ENCODE assay signal across 15 cellular contexts in genomic region chr13:33940898-33941297, GRCh38.
A peak's percentile ranks its signal among the peaks of the same experiment; 100 is the strongest.
DNase-seq lines count a peak whose midpoint lies in the region; FAIRE-seq and TF ChIP-seq lines count a peak whose summit lies in the region.
"Had no signal": no experiment of that assay in that cellular context is flagged by ENCODE, and none has a peak within 500 bp of the region (broad histone marks: within the 10 kb centered on the region; RNA-seq: fewer than 3 reads in every experiment).

No MANE protein-coding gene starts in this region.

- no peak overlapping the region for H3K14ac ChIP-seq in H9 (ENCODE audit: insufficient read depth, low read length)
- no peak overlapping the region for H3K14ac ChIP-seq in neuronal stem cell (ENCODE audit: low read length)

- H3K27me3 ChIP-seq in H9 (ENCODE audit: insufficient read depth, low read length): no peaks in the 10 kb centered on the region
- no peaks in the 10 kb centered on the region for H3K27me3 ChIP-seq in neuronal stem cell (ENCODE audit: control insufficient read depth in 3 of 3, insufficient read depth in 3 of 3, low read depth in 1 of 3, low read length in 3 of 3)
- no peaks in the 10 kb centered on the region for H3K27me3 ChIP-seq in A673 (replicated peaks; ENCODE audit: insufficient read depth, low read depth, low read length, poor library complexity)
- H3K27me3 ChIP-seq: pancreas had no signal

- no peak overlapping the region for H3T11ph ChIP-seq in H9 (ENCODE audit: low read length)

- H3K23ac ChIP-seq in H9 (ENCODE audit: insufficient read length, low read depth, low read length) (no peak overlapping the region), neuronal stem cell (ENCODE audit: low read depth, low read length, poor library complexity) (no peak overlapping the region)

- H3K23me2 ChIP-seq in H9 (ENCODE audit: insufficient read length, low read depth, low read length, poor library complexity, severe bottlenecking): no peaks in the 10 kb centered on the region

- no peak overlapping the region for H4K5ac ChIP-seq in H9 (ENCODE audit: insufficient read length, low read depth, low read length)

- no peak overlapping the region for H2BK5ac ChIP-seq in H9 (ENCODE audit: insufficient read length, low read length)
- H2BK5ac ChIP-seq in neuronal stem cell (ENCODE audit: low read length): no peak overlapping the region

- DNase-seq in H9 (peak; percentile 70), T1000 (lab: John Stamatoyannopoulos, UW) (peak; percentile 1), fibroblast of villous mesenchyme (ENCODE audit: low read depth) (peak; percentile 10), neuronal stem cell (ENCODE audit: low spot score) (peak; percentile 17), A673 (ENCODE audit: low spot score) (no peak), HTR-8/SVneo (ENCODE audit: insufficient read length, low spot score) (no peak), NK-92 (lab: John Stamatoyannopoulos, UW; ENCODE audit: unreplicated experiment) (no peak)
- DNase-seq: activated CD4-positive, alpha-beta memory T cell treated with anti-CD3 and anti-CD28 coated beads, Interleukin-2, amount 10 ng/mL, durations not matched to agents 7 days and 5 days; DMS79; GM23248; NCI-H1417 treated with DMSO at 0.1 percent for 48 hours; pancreas; PC-3; stimulated activated naive CD4-positive, alpha-beta T cell had no signal

- H2BK12ac ChIP-seq in H9 (ENCODE audit: insufficient read length, low read depth, low read length) (no peak overlapping the region), neuronal stem cell (ENCODE audit: low read length) (no peak overlapping the region)

- no peaks in the 10 kb centered on the region for H3K9me3 ChIP-seq in H9 (ENCODE audit: control insufficient read depth, low read depth, low read length)
- peaks cover 5 to 8% of the 10 kb centered on the region in 2 donors for H3K9me3 ChIP-seq in neuronal stem cell (replicated peaks in 1 of 2; ENCODE audit: control insufficient read depth in 2 of 2, insufficient read depth in 1 of 2, low read depth in 1 of 2, low read length in 2 of 2)
- H3K9me3 ChIP-seq in A673 (ENCODE audit: low read depth, low read length, poor library complexity, severe bottlenecking): no peaks in the 10 kb centered on the region
- H3K9me3 ChIP-seq: pancreas had no signal

- H3K79me1 ChIP-seq in H9 (ENCODE audit: insufficient read depth, low read depth, low read length, poor library complexity, severe bottlenecking): no peaks in the 10 kb centered on the region
- peaks cover 2% of the 10 kb centered on the region for H3K79me1 ChIP-seq in neuronal stem cell (ENCODE audit: low read depth, low read length)

- no peak overlapping the region for H3K4ac ChIP-seq in H9 (ENCODE audit: low read depth, low read length)
- H3K4ac ChIP-seq in neuronal stem cell (ENCODE audit: low read length): no peak overlapping the region

- TF ChIP-seq CTCF in H9 (conservative IDR thresholded peaks at IDR 0.05): no peak
- TF ChIP-seq CTCF in fibroblast of villous mesenchyme (IDR thresholded peaks at IDR 0.05; ENCODE audit: insufficient read depth, low read depth, low read length): no peak
- TF ChIP-seq CTCF in A673 (conservative IDR thresholded peaks at IDR 0.05; ENCODE audit: low read depth, low read length): no peak

- peak overlapping the region in 2 of 3 experiments; percentile 87 to 90; a peak in 3 of 7 replicates for H3K27ac Mint-ChIP-seq in H9
- H3K27ac Mint-ChIP-seq: activated CD4-positive, alpha-beta memory T cell treated with anti-CD3 and anti-CD28 coated beads, Interleukin-2, amount 10 ng/mL, durations not matched to agents 7 days and 5 days; activated T-helper 2 cell treated with anti-CD3 and anti-CD28 coated beads, Interferon-gamma antibody, Interleukin-2, Interleukin-4, amounts not matched to agents 10 μg/mL and 5 μg/mL and 100 μg/mL, durations not matched to agents 14 hours and 24 hours and 36 hours had no signal

- peaks cover 1 to 14% (median 3%) of the 10 kb centered on the region in 3 experiments; a peak in 6 of 7 replicates for H3K36me3 Mint-ChIP-seq in H9 (ENCODE audit: insufficient read depth in 1 of 3, low read depth in 3 of 3)

- H3K4me3 Mint-ChIP-seq in H9: no peak overlapping the region
- H3K4me3 Mint-ChIP-seq: activated CD4-positive, alpha-beta memory T cell treated with anti-CD3 and anti-CD28 coated beads, Interleukin-2, amount 10 ng/mL, durations not matched to agents 7 days and 5 days had no signal

- no peak overlapping the region for H4K8ac ChIP-seq in H9 (replicated peaks; ENCODE audit: insufficient read length, low read depth, low read length)
- no peak overlapping the region for H4K8ac ChIP-seq in neuronal stem cell (ENCODE audit: low read depth, low read length)

- H3K36me3 ChIP-seq in neuronal stem cell (replicated peaks in 1 of 2; ENCODE audit: control insufficient read depth in 2 of 2, insufficient read depth in 2 of 2, low read length in 2 of 2) (peaks cover 0 to 2% of the 10 kb centered on the region in 2 donors), A673 (ENCODE audit: insufficient read depth, low read length, poor library complexity, severe bottlenecking) (no peaks in the 10 kb centered on the region)
- H3K36me3 ChIP-seq: pancreas had no signal

- no peak for FAIRE-seq in HTR-8/SVneo (lab: Jason Lieb, UNC)
- FAIRE-seq: pancreas had no signal

- H3K27ac ChIP-seq in H9 (ENCODE audit: insufficient read length, low read depth, low read length): no peak overlapping the region
- H3K27ac ChIP-seq in neuronal stem cell (replicated peaks; ENCODE audit: low read length): peak overlapping the region; percentile 45
- no peak overlapping the region for H3K27ac ChIP-seq in A673 (ENCODE audit: low read depth, low read length, poor library complexity, severe bottlenecking)
- H3K27ac ChIP-seq: GM23248, pancreas had no signal

- H3K9me3 Mint-ChIP-seq in H9: peaks cover 3 to 5% of the 10 kb centered on the region in 2 experiments; a peak in 4 of 5 replicates
- H3K9me3 Mint-ChIP-seq: activated CD4-positive, alpha-beta memory T cell treated with anti-CD3 and anti-CD28 coated beads, Interleukin-2, amount 10 ng/mL, durations not matched to agents 7 days and 5 days; activated T-helper 2 cell treated with anti-CD3 and anti-CD28 coated beads, Interferon-gamma antibody, Interleukin-2, Interleukin-4, amounts not matched to agents 10 μg/mL and 5 μg/mL and 100 μg/mL, durations not matched to agents 14 hours and 24 hours and 36 hours had no signal

- POLR2A ChIA-PET in A673 (lab: Charles Lee; ENCODE audit: low non-redundant PET): no interaction called here

- H3K4me1 ChIP-seq in H9 (ENCODE audit: insufficient read depth, low read length) (peaks cover 8% of the 10 kb centered on the region; the same call in 1 of the 2 replicates), neuronal stem cell (ENCODE audit: control insufficient read depth in 2 of 2, insufficient read depth in 1 of 2, low read depth in 1 of 2, low read length in 2 of 2) (peaks cover 4 to 5% of the 10 kb centered on the region in 2 donors), A673 (ENCODE audit: insufficient read depth, low read length, poor library complexity, severe bottlenecking) (no peaks in the 10 kb centered on the region)
- H3K4me1 ChIP-seq: pancreas had no signal

- H4K91ac ChIP-seq in H9 (ENCODE audit: insufficient read length, low read depth, low read length) (no peak overlapping the region), neuronal stem cell (ENCODE audit: low read depth, low read length, poor library complexity) (no peak overlapping the region)

- no peak overlapping the region for H3K18ac ChIP-seq in H9 (ENCODE audit: insufficient read length, low read depth, low read length)
- no peak overlapping the region for H3K18ac ChIP-seq in neuronal stem cell (ENCODE audit: low read length)

- H2BK15ac ChIP-seq in H9 (ENCODE audit: low read depth, low read length) (no peak overlapping the region), neuronal stem cell (ENCODE audit: low read length) (no peak overlapping the region)

- H3K56ac ChIP-seq in H9 (ENCODE audit: insufficient read length, low read depth, low read length): no peak overlapping the region

- WGBS in H9 (ENCODE audit: extremely low coverage, insufficient read length, low lambda C conversion rate): no CpG with 5 or more reads among the region's 5 CpGs
- whole genome bisulfite sequencing in neuronal stem cell (ENCODE audit: extremely low coverage in 2 of 2, insufficient read length in 2 of 2, insufficient replicate concordance in 1 of 2), 2 donors: no CpG with 5 or more reads among the region's 5 CpGs

- no peaks in the 10 kb centered on the region for H4K20me1 ChIP-seq in H9 (ENCODE audit: control insufficient read depth, insufficient read depth, insufficient read length)

- no peak overlapping the region for H2AK5ac ChIP-seq in H9 (ENCODE audit: insufficient read length, low read length)
- H2AK5ac ChIP-seq in neuronal stem cell (ENCODE audit: low read depth, low read length): no peak overlapping the region

- no peaks in the 10 kb centered on the region for H3K27me3 Mint-ChIP-seq in H9 (ENCODE audit: low read depth)
- H3K27me3 Mint-ChIP-seq: activated CD4-positive, alpha-beta memory T cell treated with anti-CD3 and anti-CD28 coated beads, Interleukin-2, amount 10 ng/mL, durations not matched to agents 7 days and 5 days had no signal

- peaks cover 25 to 27% of the 10 kb centered on the region in 2 experiments for H3K4me1 Mint-ChIP-seq in H9
- H3K4me1 Mint-ChIP-seq: activated CD4-positive, alpha-beta memory T cell treated with anti-CD3 and anti-CD28 coated beads, Interleukin-2, amount 10 ng/mL, durations not matched to agents 7 days and 5 days had no signal

- H3K4me2 ChIP-seq in H9 (ENCODE audit: insufficient read depth, insufficient read length, low read length): no peak overlapping the region
- H3K4me2 ChIP-seq in neuronal stem cell (ENCODE audit: insufficient read depth, low read length, poor library complexity, severe bottlenecking): no peak overlapping the region

- no TSS peak for BruUV-seq in A673 (replicated peaks; lab: Mats Ljungman, UMichigan)

- no peaks in the 10 kb centered on the region for H3K79me2 ChIP-seq in H9 (ENCODE audit: insufficient read depth, low read length)

- no peak overlapping the region for H2AFZ ChIP-seq in H9 (ENCODE audit: low read length)
- peak overlapping the region; percentile 2 for H2AFZ ChIP-seq in neuronal stem cell (ENCODE audit: low read length)
- H2AFZ ChIP-seq: GM23248 had no signal

- no peak overlapping the region for H2BK120ac ChIP-seq in H9 (ENCODE audit: low read depth, low read length, poor library complexity, severe bottlenecking)
- H2BK120ac ChIP-seq in neuronal stem cell (ENCODE audit: low read depth, low read length): no peak overlapping the region

- CTCF ChIA-PET in A673 (lab: Charles Lee): no interaction called here

- no peak overlapping the region for H3K4me3 ChIP-seq in fibroblast of villous mesenchyme (ENCODE audit: low read depth, low read length)
- no peak overlapping the region for H3K4me3 ChIP-seq in neuronal stem cell (ENCODE audit: low read length in 2 of 2)
- no peak overlapping the region for H3K4me3 ChIP-seq in A673 (ENCODE audit: low read depth, low read length, poor library complexity, severe bottlenecking)
- H3K4me3 ChIP-seq: GM23248, pancreas had no signal

- H2BK20ac ChIP-seq in H9 (ENCODE audit: low read depth, low read length, poor library complexity, severe bottlenecking): no peak overlapping the region

- H3K9ac ChIP-seq in H9 (ENCODE audit: extremely low read depth, insufficient read length, low read length) (no peak overlapping the region), neuronal stem cell (ENCODE audit: low read depth, low read length, poor library complexity) (no peak overlapping the region)
- H3K9ac ChIP-seq: GM23248 had no signal

- intact Hi-C loops in A673 (cut with micrococcal nuclease; ENCODE audit: unreplicated experiment): no loop called here

Comparison
In these comparisons a context has a peak if more than half of its experiments do, and no peak if none do; other contexts are left out.
1. DNase-seq: peak in H9 (single experiment), T1000 (single experiment), fibroblast of villous mesenchyme (single experiment) and neuronal stem cell (single experiment); none in A673 (single experiment), HTR-8/SVneo (single experiment) and NK-92 (single experiment).